15 cellular contexts compared by ENCODE assay signal in the genomic region with DNA sequence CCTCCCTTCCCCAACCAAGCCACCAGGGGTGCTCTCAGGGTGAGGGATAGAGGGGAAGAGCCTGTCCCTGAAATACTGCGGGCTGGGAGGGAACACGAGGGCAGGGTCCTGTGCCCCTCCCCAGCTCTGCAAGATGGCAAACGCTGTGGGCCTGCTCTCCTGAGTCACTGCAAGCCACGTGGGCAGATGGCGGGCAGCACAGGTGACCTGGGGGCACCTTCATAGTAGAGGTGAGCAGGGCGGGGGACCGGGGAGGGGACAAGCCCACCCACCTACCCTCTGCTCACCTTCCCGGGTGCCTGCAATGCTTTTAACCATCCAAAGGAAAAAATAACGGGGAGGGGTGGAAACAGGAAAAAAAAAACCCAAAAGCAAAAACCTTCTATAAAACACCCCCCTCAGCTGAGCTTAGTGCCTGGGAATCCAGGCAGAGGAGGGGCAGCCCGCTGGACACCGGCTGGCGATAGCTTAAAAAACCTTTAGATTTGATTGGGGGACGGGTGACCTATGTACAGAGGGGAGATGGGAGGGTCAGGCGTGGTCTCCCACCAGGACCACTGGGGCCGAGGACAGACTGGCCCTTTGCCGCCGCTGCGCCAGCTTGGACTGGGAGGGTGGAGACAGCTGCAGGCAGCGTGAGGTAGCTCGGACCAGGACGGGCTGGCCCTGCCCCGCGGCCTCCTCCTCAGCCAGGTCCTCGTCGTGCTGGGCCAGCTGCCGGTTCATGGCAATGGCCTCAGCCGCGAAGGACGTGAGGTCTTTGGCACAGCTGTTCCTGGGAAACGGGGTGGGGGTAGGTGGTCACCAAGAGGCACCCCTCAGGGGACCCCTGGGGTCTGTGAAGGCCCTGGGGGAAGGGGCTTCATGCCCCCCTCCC. TPM values are rescaled to one million over a fixed set of nuclear protein-coding genes. Genes with fewer than 3 reads are reported as not detected.
DNase-seq lines count a peak whose midpoint lies in the region; ATAC-seq, FAIRE-seq and TF ChIP-seq lines count a peak whose summit lies in the region.
"Had no signal": no experiment of that assay in that cellular context is flagged by ENCODE, and none has a peak within 500 bp of the region (broad histone marks: within the 10 kb centered on the region; RNA-seq: fewer than 3 reads in every experiment).

No MANE protein-coding gene starts in this region.

- CTCF ChIA-PET in activated CD8-positive, alpha-beta T cell treated with anti-CD3 and anti-CD28 coated beads for 36 hours (lab: Charles Lee), result interaction anchor here (0.8 kb wide), 1 partner anchor 13 kb away, joined by 3 read pairs; no protein-coding TSS in a partner anchor

- intact Hi-C loops in activated CD8-positive, alpha-beta T cell treated with anti-CD3 and anti-CD28 coated beads for 36 hours (cut with micrococcal nuclease), result no loop called here
- intact Hi-C loops in right cardiac atrium (cut with DNase I), result no loop called here

- POLR2A ChIA-PET in activated CD8-positive, alpha-beta T cell treated with anti-CD3 and anti-CD28 coated beads for 36 hours (lab: Charles Lee), result interaction anchor here (0.5 to 6.3 kb wide), 5 partner anchors 10 to 53 kb away, joined by 3 to 58 read pairs (median 6); a partner anchor contains a TSS

- no peaks in the 10 kb centered on the region for H3K27me3 ChIP-seq in right cardiac atrium (ENCODE audit: control insufficient read depth, insufficient read depth)

- no peak for FAIRE-seq in urothelium cell line (lab: Jason Lieb, UNC)
- FAIRE-seq: A204.1 had no signal

- TF ChIP-seq CTCF in activated CD8-positive, alpha-beta T cell treated with anti-CD3 and anti-CD28 coated beads for 36 hours (IDR thresholded peaks at IDR 0.05), result no peak

- peaks cover 5% of the 10 kb centered on the region for H3K9me3 Mint-ChIP-seq in T-helper 2 cell treated with Interferon-gamma antibody and Interleukin-4, amounts not matched to agents 5 μg/mL and 100 μg/mL, for 36 hours
- H3K9me3 Mint-ChIP-seq in activated CD8-positive, alpha-beta T cell treated with anti-CD3 and anti-CD28 coated beads for 36 hours, result peaks cover 5% of the 10 kb centered on the region
- H3K9me3 Mint-ChIP-seq in stimulated activated naive B cell treated with anti-CD40 and anti-IgM and Interleukin-4, amounts not matched to agents 10 μg/mL and 1 μg/mL and 100 μg/mL, for 72 hours, result peaks cover 5 to 7% of the 10 kb centered on the region in 2 donors

- H3K27ac ChIP-seq in right cardiac atrium (ENCODE audit: low read length), result no peak overlapping the region

- peaks cover 9% of the 10 kb centered on the region for H3K4me1 Mint-ChIP-seq in T-helper 2 cell treated with Interferon-gamma antibody and Interleukin-4, amounts not matched to agents 5 μg/mL and 100 μg/mL, for 36 hours (ENCODE audit: low read depth)
- peaks cover 25% of the 10 kb centered on the region for H3K4me1 Mint-ChIP-seq in activated CD8-positive, alpha-beta T cell treated with anti-CD3 and anti-CD28 coated beads for 36 hours (ENCODE audit: low read depth)
- H3K4me1 Mint-ChIP-seq in stimulated activated naive B cell treated with anti-CD40 and anti-IgM and Interleukin-4, amounts not matched to agents 10 μg/mL and 1 μg/mL and 100 μg/mL, for 72 hours, result peaks cover 35 to 67% of the 10 kb centered on the region in 2 donors

- H3K27ac Mint-ChIP-seq in T-helper 2 cell treated with Interferon-gamma antibody and Interleukin-4, amounts not matched to agents 5 μg/mL and 100 μg/mL, for 36 hours, result peak overlapping the region; percentile 57
- peak overlapping the region; percentile 38 for H3K27ac Mint-ChIP-seq in activated CD8-positive, alpha-beta T cell treated with anti-CD3 and anti-CD28 coated beads for 36 hours
- peak overlapping the region; percentile 81 for H3K27ac Mint-ChIP-seq in stimulated activated naive B cell treated with anti-CD40 and anti-IgM and Interleukin-4, amounts not matched to agents 10 μg/mL and 1 μg/mL and 100 μg/mL, for 72 hours

- H3K27me3 Mint-ChIP-seq in T-helper 2 cell treated with Interferon-gamma antibody and Interleukin-4, amounts not matched to agents 5 μg/mL and 100 μg/mL, for 36 hours (ENCODE audit: low read depth), result no peaks in the 10 kb centered on the region
- H3K27me3 Mint-ChIP-seq in activated CD8-positive, alpha-beta T cell treated with anti-CD3 and anti-CD28 coated beads for 36 hours, result no peaks in the 10 kb centered on the region
- H3K27me3 Mint-ChIP-seq in stimulated activated naive B cell treated with anti-CD40 and anti-IgM and Interleukin-4, amounts not matched to agents 10 μg/mL and 1 μg/mL and 100 μg/mL, for 72 hours, result no peaks in the 10 kb centered on the region

- no peak for DNase-seq in T-helper 2 cell treated with Interferon-gamma antibody and Interleukin-4, amounts not matched to agents 5 μg/mL and 100 μg/mL, for 36 hours (ENCODE audit: low spot score)
- DNase-seq in T-helper 2 cell, result no peak
- no peak for DNase-seq in activated CD8-positive, alpha-beta T cell treated with anti-CD3 and anti-CD28 coated beads for 36 hours
- DNase-seq in right cardiac atrium, result peak in 2 of 3 donors; percentile 64 to 65
- no peak for DNase-seq in stimulated activated naive B cell treated with anti-CD40 and anti-IgM and Interleukin-4, amounts not matched to agents 10 μg/mL and 1 μg/mL and 100 μg/mL, for 72 hours
- no peak for DNase-seq in urothelium cell line (ENCODE audit: low spot score)
- DNase-seq: central memory CD4-positive, alpha-beta T cell; DND-41; NCI-H226; stimulated activated CD4-positive, alpha-beta T cell treated with anti-CD3 and anti-CD28 coated beads, Interleukin-1b, Interleukin-23, amount 100 ng/mL, for 48 hours; stimulated activated naive CD4-positive, alpha-beta T cell treated with Interleukin-2 at 50 U/mL for 16 hours had no signal

- no peak for ATAC-seq in activated CD8-positive, alpha-beta T cell treated with anti-CD3 and anti-CD28 coated beads for 36 hours
- no peak for ATAC-seq in right cardiac atrium
- no peak for ATAC-seq in stimulated activated naive B cell treated with anti-CD40 and anti-IgM and Interleukin-4, amounts not matched to agents 10 μg/mL and 1 μg/mL and 100 μg/mL, for 72 hours (replicated peaks)
- no peak for ATAC-seq in GM19395 (IDR thresholded peaks at IDR 0.05; ENCODE audit: unreplicated experiment)
- ATAC-seq in HG02852 (IDR thresholded peaks at IDR 0.05; ENCODE audit: unreplicated experiment), result no peak
- ATAC-seq: Panc1 had no signal

- H3K4me1 ChIP-seq in right cardiac atrium (ENCODE audit: control insufficient read depth, insufficient read depth, low read length), result peaks cover 8% of the 10 kb centered on the region

- H3K4me3 Mint-ChIP-seq in T-helper 2 cell treated with Interferon-gamma antibody and Interleukin-4, amounts not matched to agents 5 μg/mL and 100 μg/mL, for 36 hours, result no peak overlapping the region
- peak overlapping the region; percentile 8 for H3K4me3 Mint-ChIP-seq in activated CD8-positive, alpha-beta T cell treated with anti-CD3 and anti-CD28 coated beads for 36 hours
- H3K4me3 Mint-ChIP-seq in stimulated activated naive B cell treated with anti-CD40 and anti-IgM and Interleukin-4, amounts not matched to agents 10 μg/mL and 1 μg/mL and 100 μg/mL, for 72 hours, result peak overlapping the region in 1 of 2 donors; percentile 21

- no peaks in the 10 kb centered on the region for H3K9me3 ChIP-seq in right cardiac atrium (ENCODE audit: control insufficient read depth, low read length)

- WGBS in right cardiac atrium, result 83% methylated on average over 30 of the region's 30 CpGs

- peaks cover 22% of the 10 kb centered on the region for H3K36me3 Mint-ChIP-seq in T-helper 2 cell treated with Interferon-gamma antibody and Interleukin-4, amounts not matched to agents 5 μg/mL and 100 μg/mL, for 36 hours (ENCODE audit: low read depth)
- H3K36me3 Mint-ChIP-seq in activated CD8-positive, alpha-beta T cell treated with anti-CD3 and anti-CD28 coated beads for 36 hours (ENCODE audit: low read depth), result peaks cover 27% of the 10 kb centered on the region
- H3K36me3 Mint-ChIP-seq in stimulated activated naive B cell treated with anti-CD40 and anti-IgM and Interleukin-4, amounts not matched to agents 10 μg/mL and 1 μg/mL and 100 μg/mL, for 72 hours, result peaks cover 36 to 58% of the 10 kb centered on the region in 2 donors

- H3K4me3 ChIP-seq in right cardiac atrium (ENCODE audit: low read length), result no peak overlapping the region

RNA-seq across cellular contexts. Expression of a gene that starts 11.7 kb away (rescaled TPM):
- total RNA-seq in activated CD8-positive, alpha-beta T cell treated with anti-CD3 and anti-CD28 coated beads for 36 hours, result 100 to 1,000 TPM; 323 to 327 TPM
- total RNA-seq in right cardiac atrium, result 100 to 1,000 TPM in 3 of 4 donors, 10 to 100 TPM in 1; 96.9 to 151 (median 122) TPM
- 75.9 TPM for polyA plus RNA-seq in right cardiac atrium

RNA-seq across cellular contexts. Expression of a gene that starts 23.8 kb away (rescaled TPM):
- 10 to 100 TPM; 36.5 to 44.6 TPM for total RNA-seq in activated CD8-positive, alpha-beta T cell treated with anti-CD3 and anti-CD28 coated beads for 36 hours
- 10 to 100 TPM; 52.7 to 68.4 (median 62.2) TPM for total RNA-seq in right cardiac atrium
- 39.3 TPM for polyA plus RNA-seq in right cardiac atrium

RNA-seq across cellular contexts. Expression of a gene that starts 56.8 kb away (rescaled TPM):
- 100 to 1,000 TPM; 175 to 185 TPM for total RNA-seq in activated CD8-positive, alpha-beta T cell treated with anti-CD3 and anti-CD28 coated beads for 36 hours
- 10 to 100 TPM; 20.9 to 27.0 (median 21.8) TPM for total RNA-seq in right cardiac atrium
- 9.5 TPM for polyA plus RNA-seq in right cardiac atrium

RNA-seq across cellular contexts. Expression of a gene that starts 57.4 kb away (rescaled TPM):
- 10 to 100 TPM; 22.6 to 23.0 TPM for total RNA-seq in activated CD8-positive, alpha-beta T cell treated with anti-CD3 and anti-CD28 coated beads for 36 hours
- total RNA-seq in right cardiac atrium, result 1 to 10 TPM; 1.1 to 3.3 (median 2.3) TPM
- 2.7 TPM for polyA plus RNA-seq in right cardiac atrium

Comparison
In these comparisons a context has a peak if more than half of its experiments do, and no peak if none do; other contexts are left out.
1. DNase-seq: peak in right cardiac atrium (2 of 3); none in T-helper 2 cell treated with Interferon-gamma antibody and Interleukin-4, amounts not matched to agents 5 μg/mL and 100 μg/mL, for 36 hours (single experiment), T-helper 2 cell (0 of 5), activated CD8-positive, alpha-beta T cell treated with anti-CD3 and anti-CD28 coated beads for 36 hours (single experiment), stimulated activated naive B cell treated with anti-CD40 and anti-IgM and Interleukin-4, amounts not matched to agents 10 μg/mL and 1 μg/mL and 100 μg/mL, for 72 hours (single experiment) and urothelium cell line (single experiment).
2. RNA of a gene that starts 56.8 kb away (total RNA-seq): 175 to 185 TPM in activated CD8-positive, alpha-beta T cell treated with anti-CD3 and anti-CD28 coated beads for 36 hours; 20.9 to 27.0 TPM in right cardiac atrium; every median in the first group is over 4 times any median in the second.
3. Peak in every context shown above with its lines, with median percentiles within 50 percentile points of each other: H3K27ac Mint-ChIP-seq.